ENCODE assay signal across 7 cellular contexts in the genomic region with DNA sequence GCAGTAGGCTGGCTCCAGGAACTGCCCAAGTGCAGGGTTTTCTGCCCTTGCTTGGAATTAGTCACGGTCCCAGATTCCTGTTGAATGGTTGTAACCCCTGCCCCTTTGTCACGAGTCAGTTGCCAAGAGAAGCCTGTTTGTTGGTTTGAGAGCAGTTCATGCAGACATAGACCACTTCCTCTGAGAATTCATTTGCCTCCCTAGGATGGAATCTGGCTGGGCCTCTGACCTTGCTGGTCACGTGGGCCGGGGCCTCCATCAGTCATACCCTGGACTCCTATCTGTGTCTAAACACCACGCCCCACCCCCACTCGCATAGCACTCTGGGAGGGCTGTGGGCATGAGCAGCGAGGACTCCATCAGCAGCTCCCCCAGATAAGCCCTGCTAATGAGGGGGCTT. TPM values are rescaled to one million over a fixed set of nuclear protein-coding genes. Genes with fewer than 3 reads are reported as not detected.
"Had no signal": no experiment of that assay in that cellular context is flagged by ENCODE, and none has a peak within 500 bp of the region (broad histone marks: within the 10 kb centered on the region; RNA-seq: fewer than 3 reads in every experiment).

No MANE protein-coding gene starts in this region.

RNA-seq across cellular contexts. Expression of gene GGTLC2, which starts 13.1 kb away (rescaled TPM):
- total RNA-seq: activated CD8-positive, alpha-beta memory T cell treated with anti-CD3 and anti-CD28 coated beads for 36 hours; activated T-cell treated with anti-CD3 and anti-CD28 coated beads, Interleukin-2, amount 50 U/mL, for 72 hours; astrocyte; cardiac muscle cell; left ventricle myocardium inferior; mucosa of descending colon; stomach had no signal
